Comparison of ENCODE assay signal across 1 cellular context in genomic region chr17:43998552-43998951, GRCh38.
A peak's percentile ranks its signal among the peaks of the same experiment; 100 is the strongest.
TF ChIP-seq lines count a peak whose summit lies in the region.

No MANE protein-coding gene starts in this region.

TF ChIP-seq in endothelial cell of umbilical vein, 7 proteins besides CTCF, POLR2A, EP300 and RAD21:
- no peak for TF ChIP-seq MAX (IDR thresholded peaks at IDR 0.05; ENCODE audit: insufficient read depth, insufficient read length)
- TF ChIP-seq FOS (IDR thresholded peaks at IDR 0.05; ENCODE audit: borderline replicate concordance, insufficient read depth, low read length) = peak; percentile 22
- TF ChIP-seq EZH2 (IDR thresholded peaks at IDR 0.05; ENCODE audit: borderline replicate concordance, low read depth, low read length, severe bottlenecking) = no peak
- TF ChIP-seq JUN (IDR thresholded peaks at IDR 0.05; ENCODE audit: borderline replicate concordance, insufficient read depth, insufficient read length, low read depth) = no peak
- TF ChIP-seq GATA2 (IDR thresholded peaks at IDR 0.05; ENCODE audit: insufficient read depth, insufficient read length, low read depth, low read length) = no peak
